17 cellular contexts compared by ENCODE assay signal in genomic region chr4:118173956-118174355, GRCh38.
DNase-seq lines count a peak whose midpoint lies in the region; ATAC-seq and TF ChIP-seq lines count a peak whose summit lies in the region.
"Had no signal": no experiment of that assay in that cellular context is flagged by ENCODE, and none has a peak within 500 bp of the region (broad histone marks: within the 10 kb centered on the region; RNA-seq: fewer than 3 reads in every experiment).

No MANE protein-coding gene starts in this region.

- H3K4me3 ChIP-seq in WI38 (ENCODE audit: low read depth, low read length), result peak overlapping the region; percentile 3; the same call in 1 of the 2 replicates
- H3K4me3 ChIP-seq: stomach had no signal

- H3K4me1 Mint-ChIP-seq in activated CD4-positive, alpha-beta T cell treated with anti-CD3 and anti-CD28 coated beads, Interleukin-2, amount 10 ng/mL, durations not matched to agents 7 days and 5 days, result peaks cover 24% of the 10 kb centered on the region

- POLR2A ChIA-PET in activated CD4-positive, alpha-beta T cell treated with anti-CD3 and anti-CD28 coated beads, Interleukin-2, amount 10 ng/mL, durations not matched to agents 7 days and 5 days (lab: Charles Lee), result no interaction called here

- TF ChIP-seq CTCF in AG09319 (IDR thresholded peaks at IDR 0.05; ENCODE audit: low read depth, low read length), result no peak
- TF ChIP-seq CTCF in WI38 (IDR thresholded peaks at IDR 0.05; ENCODE audit: low read depth, low read length), result no peak

- CTCF ChIA-PET in activated CD4-positive, alpha-beta T cell treated with anti-CD3 and anti-CD28 coated beads, Interleukin-2, amount 10 ng/mL, durations not matched to agents 7 days and 5 days (lab: Charles Lee), result no interaction called here

- H3K27me3 Mint-ChIP-seq in activated CD4-positive, alpha-beta T cell treated with anti-CD3 and anti-CD28 coated beads, Interleukin-2, amount 10 ng/mL, durations not matched to agents 7 days and 5 days, result peaks cover 3% of the 10 kb centered on the region
- H3K27me3 Mint-ChIP-seq: dendritic cell treated with granulocyte-macrophage colony-stimulating factor and Interleukin-4, amounts not matched to agents 40 ng/mL and 50 ng/mL, for 4 days had no signal

- H3K4me3 Mint-ChIP-seq in activated CD4-positive, alpha-beta T cell treated with anti-CD3 and anti-CD28 coated beads, Interleukin-2, amount 10 ng/mL, durations not matched to agents 7 days and 5 days, result no peak overlapping the region
- H3K4me3 Mint-ChIP-seq: dendritic cell treated with granulocyte-macrophage colony-stimulating factor and Interleukin-4, amounts not matched to agents 40 ng/mL and 50 ng/mL, for 4 days; T-helper 17 cell had no signal

- no peaks in the 10 kb centered on the region for H3K36me3 Mint-ChIP-seq in activated CD4-positive, alpha-beta T cell treated with anti-CD3 and anti-CD28 coated beads, Interleukin-2, amount 10 ng/mL, durations not matched to agents 7 days and 5 days (ENCODE audit: low read depth)

- H3K9me3 Mint-ChIP-seq in activated CD4-positive, alpha-beta T cell treated with anti-CD3 and anti-CD28 coated beads, Interleukin-2, amount 10 ng/mL, durations not matched to agents 7 days and 5 days, result no peaks in the 10 kb centered on the region
- H3K9me3 Mint-ChIP-seq: dendritic cell treated with granulocyte-macrophage colony-stimulating factor and Interleukin-4, amounts not matched to agents 40 ng/mL and 50 ng/mL, for 4 days had no signal

- H3K27ac Mint-ChIP-seq in activated CD4-positive, alpha-beta T cell treated with anti-CD3 and anti-CD28 coated beads, Interleukin-2, amount 10 ng/mL, durations not matched to agents 7 days and 5 days, result no peak overlapping the region
- H3K27ac Mint-ChIP-seq: dendritic cell treated with granulocyte-macrophage colony-stimulating factor and Interleukin-4, amounts not matched to agents 40 ng/mL and 50 ng/mL, for 4 days; T-helper 17 cell had no signal

- peak; percentile 59 for DNase-seq in AG09319 (ENCODE audit: extremely low read depth, low read depth)
- peak; percentile 35 for DNase-seq in HS-27A (ENCODE audit: low read depth)
- peak; percentile 27 for DNase-seq in hepatic stellate cell (ENCODE audit: low spot score)
- DNase-seq in DMS153 treated with DMSO at 0.1 percent for 48 hours (lab: John Stamatoyannopoulos, UW; ENCODE audit: unreplicated experiment), result no peak
- DNase-seq in RKO (ENCODE audit: low spot score), result no peak
- DNase-seq in activated CD4-positive, alpha-beta T cell treated with anti-CD3 and anti-CD28 coated beads, Interleukin-2, amount 10 ng/mL, durations not matched to agents 7 days and 5 days, result no peak
- DNase-seq: activated T-cell treated with anti-CD3 and anti-CD28 coated beads for 4 hours; Calu3; MM.1S; NCI-H774; stimulated activated CD4-positive, alpha-beta T cell treated with anti-CD3 and anti-CD28 coated beads, Interleukin-15, amount 100 ng/mL, for 24 hours; stomach; T-helper 17 cell had no signal

- ATAC-seq in HG03571 (IDR thresholded peaks at IDR 0.05; ENCODE audit: unreplicated experiment), result no peak
- ATAC-seq: naive thymus-derived CD4-positive, alpha-beta T cell; T-helper 17 cell had no signal

Comparison
In these comparisons a context has a peak if more than half of its experiments do, and no peak if none do; other contexts are left out.
1. DNase-seq: peak in AG09319 (single experiment), HS-27A (single experiment) and hepatic stellate cell (single experiment); none in DMS153 treated with DMSO at 0.1 percent for 48 hours (single experiment), RKO (single experiment) and activated CD4-positive, alpha-beta T cell treated with anti-CD3 and anti-CD28 coated beads, Interleukin-2, amount 10 ng/mL, durations not matched to agents 7 days and 5 days (single experiment).